In the genomic region with DNA sequence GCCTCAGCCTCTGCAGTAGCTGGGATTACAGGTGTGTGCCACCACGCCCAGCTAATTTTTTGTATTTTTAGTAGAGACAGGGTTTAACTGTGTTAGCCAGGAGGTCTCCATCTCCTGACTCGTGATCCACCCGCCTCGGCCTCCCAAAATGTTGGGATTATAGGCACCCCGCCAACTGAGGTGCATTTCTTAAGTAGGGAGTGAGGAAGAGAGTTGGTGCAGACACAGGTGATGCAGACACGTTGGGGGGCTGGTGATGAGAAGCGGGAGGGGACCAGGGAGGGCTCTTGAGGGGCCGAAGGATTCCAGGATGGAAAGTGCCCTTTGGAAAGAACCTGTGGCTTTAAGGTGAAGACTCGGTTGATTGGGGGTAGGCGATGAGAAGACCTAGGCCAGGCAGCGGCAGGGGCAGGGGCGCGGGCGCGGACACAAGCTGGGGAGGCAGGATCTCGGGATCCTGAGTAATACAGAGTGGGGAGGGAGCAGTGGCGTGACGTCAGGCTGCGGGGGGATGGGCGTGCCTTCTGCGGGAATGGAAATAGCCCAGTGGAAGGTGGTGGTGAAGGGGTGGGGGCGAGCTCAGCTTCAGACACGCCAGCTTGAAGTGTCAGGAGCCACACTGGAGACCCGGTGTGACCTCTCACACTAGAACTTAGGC, we compare ENCODE assay signal across 1 cellular context.
TF ChIP-seq lines count a peak whose summit lies in the region.

No MANE protein-coding gene starts in this region.

TF ChIP-seq in K562, 482 proteins besides CTCF, POLR2A, EP300 and RAD21 (continues in another document):
- TF ChIP-seq, protein P1, sequence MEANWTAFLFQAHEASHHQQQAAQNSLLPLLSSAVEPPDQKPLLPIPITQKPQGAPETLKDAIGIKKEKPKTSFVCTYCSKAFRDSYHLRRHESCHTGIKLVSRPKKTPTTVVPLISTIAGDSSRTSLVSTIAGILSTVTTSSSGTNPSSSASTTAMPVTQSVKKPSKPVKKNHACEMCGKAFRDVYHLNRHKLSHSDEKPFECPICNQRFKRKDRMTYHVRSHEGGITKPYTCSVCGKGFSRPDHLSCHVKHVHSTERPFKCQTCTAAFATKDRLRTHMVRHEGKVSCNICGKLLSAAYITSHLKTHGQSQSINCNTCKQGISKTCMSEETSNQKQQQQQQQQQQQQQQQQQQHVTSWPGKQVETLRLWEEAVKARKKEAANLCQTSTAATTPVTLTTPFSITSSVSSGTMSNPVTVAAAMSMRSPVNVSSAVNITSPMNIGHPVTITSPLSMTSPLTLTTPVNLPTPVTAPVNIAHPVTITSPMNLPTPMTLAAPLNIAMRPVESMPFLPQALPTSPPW (CRISPR knock-in tag; IDR thresholded peaks at IDR 0.05), result peak; percentile 89
- TF ChIP-seq, protein P2, sequence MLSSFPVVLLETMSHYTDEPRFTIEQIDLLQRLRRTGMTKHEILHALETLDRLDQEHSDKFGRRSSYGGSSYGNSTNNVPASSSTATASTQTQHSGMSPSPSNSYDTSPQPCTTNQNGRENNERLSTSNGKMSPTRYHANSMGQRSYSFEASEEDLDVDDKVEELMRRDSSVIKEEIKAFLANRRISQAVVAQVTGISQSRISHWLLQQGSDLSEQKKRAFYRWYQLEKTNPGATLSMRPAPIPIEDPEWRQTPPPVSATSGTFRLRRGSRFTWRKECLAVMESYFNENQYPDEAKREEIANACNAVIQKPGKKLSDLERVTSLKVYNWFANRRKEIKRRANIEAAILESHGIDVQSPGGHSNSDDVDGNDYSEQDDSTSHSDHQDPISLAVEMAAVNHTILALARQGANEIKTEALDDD (IDR thresholded peaks at IDR 0.05), result no peak
- TF ChIP-seq ATF1 (CRISPR knock-in tag; IDR thresholded peaks at IDR 0.05) (peak; percentile 59), ATF1 (tag; IDR thresholded peaks at IDR 0.05) (peak; percentile 96), ZZZ3 (IDR thresholded peaks at IDR 0.05) (no peak), ZNF444 (CRISPR knock-in tag; IDR thresholded peaks at IDR 0.05) (peak; percentile 96), HMGN3 (IDR thresholded peaks at IDR 0.05; ENCODE audit: borderline replicate concordance, extremely low read depth, insufficient read length, low read depth, low read length) (peak; percentile 31), MTA3 (IDR thresholded peaks at IDR 0.05; ENCODE audit: borderline replicate concordance) (peak; percentile 40; the same call in 1 of the 2 replicates), RBBP5 (IDR thresholded peaks at IDR 0.05; ENCODE audit: borderline replicate concordance, insufficient read depth, low read length, poor library complexity, severe bottlenecking) (peak; percentile 38), TGIF2 (CRISPR knock-in tag; IDR thresholded peaks at IDR 0.05) (no peak), MCM7 (IDR thresholded peaks at IDR 0.05) (no peak), SIX5 (IDR thresholded peaks at IDR 0.05; ENCODE audit: borderline replicate concordance in 1 of 2, insufficient read depth in 1 of 2, low read depth in 1 of 2, low read length in 2 of 2) (no peak), RBFOX2 (IDR thresholded peaks at IDR 0.05; ENCODE audit: low read depth, low read length) (0 out of 2 replicates have a peak, but pooled peaks have one; percentile 41), FOXJ3 (CRISPR knock-in tag; IDR thresholded peaks at IDR 0.05) (no peak), ARID2 (IDR thresholded peaks at IDR 0.05) (no peak), POU5F1 (IDR thresholded peaks at IDR 0.05; ENCODE audit: borderline replicate concordance, low read depth, low read length, partially characterized antibody) (no peak), MYC (IDR thresholded peaks at IDR 0.05; ENCODE audit: low read depth, low read length) (0 out of 2 replicates have a peak, but pooled peaks have one; percentile 26), MYC (CRISPR knock-in tag; IDR thresholded peaks at IDR 0.05; ENCODE audit: borderline replicate concordance, low read depth) (no peak), EGR1 (conservative IDR thresholded peaks at IDR 0.05) (0 out of 2 replicates have a peak, but pooled peaks have one; percentile 14), CREB1 (IDR thresholded peaks at IDR 0.05) (peak; percentile 87), CREB1 (CRISPR knock-in tag; IDR thresholded peaks at IDR 0.05) (peak; percentile 92), RBM22 (IDR thresholded peaks at IDR 0.05; ENCODE audit: low read depth, low read length, poor library complexity, severe bottlenecking) (no peak), RB1 (IDR thresholded peaks at IDR 0.05; ENCODE audit: low read depth) (peak; percentile 12; the same call in 1 of the 2 replicates), DPF2 (IDR thresholded peaks at IDR 0.05) (peak; percentile 46), ZNF589 (CRISPR knock-in tag; IDR thresholded peaks at IDR 0.05; ENCODE audit: low read depth) (0 out of 2 replicates have a peak, but pooled peaks have one; percentile 42), FOXK1 (CRISPR knock-in tag; IDR thresholded peaks at IDR 0.05; ENCODE audit: borderline replicate concordance) (no peak), FOSL1 (tag; conservative IDR thresholded peaks at IDR 0.05) (peak; percentile 60), NFIC (IDR thresholded peaks at IDR 0.05) (0 out of 2 replicates have a peak, but pooled peaks have one; percentile 18), SRF (CRISPR knock-in tag; IDR thresholded peaks at IDR 0.05) (0 out of 4 replicates have a peak, but pooled peaks of 1 of the 2 experiments have one; percentile 14), CBX2 (IDR thresholded peaks at IDR 0.05; ENCODE audit: insufficient read depth, low read length, poor library complexity, severe bottlenecking) (no peak), L3MBTL2 (IDR thresholded peaks at IDR 0.05) (no peak), CREM (IDR thresholded peaks at IDR 0.05; ENCODE audit: low read depth) (peak; percentile 97), ZNF707 (CRISPR knock-in tag; conservative IDR thresholded peaks at IDR 0.05) (no peak), CTBP1 (IDR thresholded peaks at IDR 0.05; ENCODE audit: borderline replicate concordance) (0 out of 2 replicates have a peak, but pooled peaks have one; percentile 11), CCNT2 (IDR thresholded peaks at IDR 0.05; ENCODE audit: borderline replicate concordance, extremely low read depth, insufficient read length, low read depth, low read length) (peak; percentile 17), STAT5B (CRISPR knock-in tag; IDR thresholded peaks at IDR 0.05) (no peak), ZNF311 (CRISPR knock-in tag; IDR thresholded peaks at IDR 0.05) (no peak), ARID1B (IDR thresholded peaks at IDR 0.05) (peak; percentile 26), SP1 (CRISPR knock-in tag; IDR thresholded peaks at IDR 0.05) (peak; percentile 68), KDM1A (IDR thresholded peaks at IDR 0.05) (peak in 1 of 2 experiments; percentile 94; a peak in 2 of 4 replicates)
- TF ChIP-seq, protein P3, sequence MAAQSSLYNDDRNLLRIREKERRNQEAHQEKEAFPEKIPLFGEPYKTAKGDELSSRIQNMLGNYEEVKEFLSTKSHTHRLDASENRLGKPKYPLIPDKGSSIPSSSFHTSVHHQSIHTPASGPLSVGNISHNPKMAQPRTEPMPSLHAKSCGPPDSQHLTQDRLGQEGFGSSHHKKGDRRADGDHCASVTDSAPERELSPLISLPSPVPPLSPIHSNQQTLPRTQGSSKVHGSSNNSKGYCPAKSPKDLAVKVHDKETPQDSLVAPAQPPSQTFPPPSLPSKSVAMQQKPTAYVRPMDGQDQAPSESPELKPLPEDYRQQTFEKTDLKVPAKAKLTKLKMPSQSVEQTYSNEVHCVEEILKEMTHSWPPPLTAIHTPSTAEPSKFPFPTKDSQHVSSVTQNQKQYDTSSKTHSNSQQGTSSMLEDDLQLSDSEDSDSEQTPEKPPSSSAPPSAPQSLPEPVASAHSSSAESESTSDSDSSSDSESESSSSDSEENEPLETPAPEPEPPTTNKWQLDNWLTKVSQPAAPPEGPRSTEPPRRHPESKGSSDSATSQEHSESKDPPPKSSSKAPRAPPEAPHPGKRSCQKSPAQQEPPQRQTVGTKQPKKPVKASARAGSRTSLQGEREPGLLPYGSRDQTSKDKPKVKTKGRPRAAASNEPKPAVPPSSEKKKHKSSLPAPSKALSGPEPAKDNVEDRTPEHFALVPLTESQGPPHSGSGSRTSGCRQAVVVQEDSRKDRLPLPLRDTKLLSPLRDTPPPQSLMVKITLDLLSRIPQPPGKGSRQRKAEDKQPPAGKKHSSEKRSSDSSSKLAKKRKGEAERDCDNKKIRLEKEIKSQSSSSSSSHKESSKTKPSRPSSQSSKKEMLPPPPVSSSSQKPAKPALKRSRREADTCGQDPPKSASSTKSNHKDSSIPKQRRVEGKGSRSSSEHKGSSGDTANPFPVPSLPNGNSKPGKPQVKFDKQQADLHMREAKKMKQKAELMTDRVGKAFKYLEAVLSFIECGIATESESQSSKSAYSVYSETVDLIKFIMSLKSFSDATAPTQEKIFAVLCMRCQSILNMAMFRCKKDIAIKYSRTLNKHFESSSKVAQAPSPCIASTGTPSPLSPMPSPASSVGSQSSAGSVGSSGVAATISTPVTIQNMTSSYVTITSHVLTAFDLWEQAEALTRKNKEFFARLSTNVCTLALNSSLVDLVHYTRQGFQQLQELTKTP (IDR thresholded peaks at IDR 0.05; ENCODE audit: low read depth in 1 of 2, partially characterized antibody in 2 of 2), result peak in 1 of 2 experiments; percentile 87
- TF ChIP-seq, protein P4, sequence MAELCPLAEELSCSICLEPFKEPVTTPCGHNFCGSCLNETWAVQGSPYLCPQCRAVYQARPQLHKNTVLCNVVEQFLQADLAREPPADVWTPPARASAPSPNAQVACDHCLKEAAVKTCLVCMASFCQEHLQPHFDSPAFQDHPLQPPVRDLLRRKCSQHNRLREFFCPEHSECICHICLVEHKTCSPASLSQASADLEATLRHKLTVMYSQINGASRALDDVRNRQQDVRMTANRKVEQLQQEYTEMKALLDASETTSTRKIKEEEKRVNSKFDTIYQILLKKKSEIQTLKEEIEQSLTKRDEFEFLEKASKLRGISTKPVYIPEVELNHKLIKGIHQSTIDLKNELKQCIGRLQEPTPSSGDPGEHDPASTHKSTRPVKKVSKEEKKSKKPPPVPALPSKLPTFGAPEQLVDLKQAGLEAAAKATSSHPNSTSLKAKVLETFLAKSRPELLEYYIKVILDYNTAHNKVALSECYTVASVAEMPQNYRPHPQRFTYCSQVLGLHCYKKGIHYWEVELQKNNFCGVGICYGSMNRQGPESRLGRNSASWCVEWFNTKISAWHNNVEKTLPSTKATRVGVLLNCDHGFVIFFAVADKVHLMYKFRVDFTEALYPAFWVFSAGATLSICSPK (IDR thresholded peaks at IDR 0.05; ENCODE audit: borderline replicate concordance), result no peak
- TF ChIP-seq, protein P5, sequence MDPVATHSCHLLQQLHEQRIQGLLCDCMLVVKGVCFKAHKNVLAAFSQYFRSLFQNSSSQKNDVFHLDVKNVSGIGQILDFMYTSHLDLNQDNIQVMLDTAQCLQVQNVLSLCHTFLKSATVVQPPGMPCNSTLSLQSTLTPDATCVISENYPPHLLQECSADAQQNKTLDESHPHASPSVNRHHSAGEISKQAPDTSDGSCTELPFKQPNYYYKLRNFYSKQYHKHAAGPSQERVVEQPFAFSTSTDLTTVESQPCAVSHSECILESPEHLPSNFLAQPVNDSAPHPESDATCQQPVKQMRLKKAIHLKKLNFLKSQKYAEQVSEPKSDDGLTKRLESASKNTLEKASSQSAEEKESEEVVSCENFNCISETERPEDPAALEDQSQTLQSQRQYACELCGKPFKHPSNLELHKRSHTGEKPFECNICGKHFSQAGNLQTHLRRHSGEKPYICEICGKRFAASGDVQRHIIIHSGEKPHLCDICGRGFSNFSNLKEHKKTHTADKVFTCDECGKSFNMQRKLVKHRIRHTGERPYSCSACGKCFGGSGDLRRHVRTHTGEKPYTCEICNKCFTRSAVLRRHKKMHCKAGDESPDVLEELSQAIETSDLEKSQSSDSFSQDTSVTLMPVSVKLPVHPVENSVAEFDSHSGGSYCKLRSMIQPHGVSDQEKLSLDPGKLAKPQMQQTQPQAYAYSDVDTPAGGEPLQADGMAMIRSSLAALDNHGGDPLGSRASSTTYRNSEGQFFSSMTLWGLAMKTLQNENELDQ (CRISPR knock-in tag; IDR thresholded peaks at IDR 0.05; ENCODE audit: borderline replicate concordance), result no peak
- TF ChIP-seq, protein P6, sequence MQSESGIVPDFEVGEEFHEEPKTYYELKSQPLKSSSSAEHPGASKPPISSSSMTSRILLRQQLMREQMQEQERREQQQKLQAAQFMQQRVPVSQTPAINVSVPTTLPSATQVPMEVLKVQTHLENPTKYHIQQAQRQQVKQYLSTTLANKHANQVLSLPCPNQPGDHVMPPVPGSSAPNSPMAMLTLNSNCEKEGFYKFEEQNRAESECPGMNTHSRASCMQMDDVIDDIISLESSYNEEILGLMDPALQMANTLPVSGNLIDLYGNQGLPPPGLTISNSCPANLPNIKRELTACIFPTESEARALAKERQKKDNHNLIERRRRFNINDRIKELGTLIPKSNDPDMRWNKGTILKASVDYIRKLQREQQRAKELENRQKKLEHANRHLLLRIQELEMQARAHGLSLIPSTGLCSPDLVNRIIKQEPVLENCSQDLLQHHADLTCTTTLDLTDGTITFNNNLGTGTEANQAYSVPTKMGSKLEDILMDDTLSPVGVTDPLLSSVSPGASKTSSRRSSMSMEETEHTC (IDR thresholded peaks at IDR 0.05), result 0 out of 2 replicates have a peak, but pooled peaks have one; percentile 66
- TF ChIP-seq, protein P7, sequence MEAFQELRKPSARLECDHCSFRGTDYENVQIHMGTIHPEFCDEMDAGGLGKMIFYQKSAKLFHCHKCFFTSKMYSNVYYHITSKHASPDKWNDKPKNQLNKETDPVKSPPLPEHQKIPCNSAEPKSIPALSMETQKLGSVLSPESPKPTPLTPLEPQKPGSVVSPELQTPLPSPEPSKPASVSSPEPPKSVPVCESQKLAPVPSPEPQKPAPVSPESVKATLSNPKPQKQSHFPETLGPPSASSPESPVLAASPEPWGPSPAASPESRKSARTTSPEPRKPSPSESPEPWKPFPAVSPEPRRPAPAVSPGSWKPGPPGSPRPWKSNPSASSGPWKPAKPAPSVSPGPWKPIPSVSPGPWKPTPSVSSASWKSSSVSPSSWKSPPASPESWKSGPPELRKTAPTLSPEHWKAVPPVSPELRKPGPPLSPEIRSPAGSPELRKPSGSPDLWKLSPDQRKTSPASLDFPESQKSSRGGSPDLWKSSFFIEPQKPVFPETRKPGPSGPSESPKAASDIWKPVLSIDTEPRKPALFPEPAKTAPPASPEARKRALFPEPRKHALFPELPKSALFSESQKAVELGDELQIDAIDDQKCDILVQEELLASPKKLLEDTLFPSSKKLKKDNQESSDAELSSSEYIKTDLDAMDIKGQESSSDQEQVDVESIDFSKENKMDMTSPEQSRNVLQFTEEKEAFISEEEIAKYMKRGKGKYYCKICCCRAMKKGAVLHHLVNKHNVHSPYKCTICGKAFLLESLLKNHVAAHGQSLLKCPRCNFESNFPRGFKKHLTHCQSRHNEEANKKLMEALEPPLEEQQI (IDR thresholded peaks at IDR 0.05), result no peak
- TF ChIP-seq, protein P8, sequence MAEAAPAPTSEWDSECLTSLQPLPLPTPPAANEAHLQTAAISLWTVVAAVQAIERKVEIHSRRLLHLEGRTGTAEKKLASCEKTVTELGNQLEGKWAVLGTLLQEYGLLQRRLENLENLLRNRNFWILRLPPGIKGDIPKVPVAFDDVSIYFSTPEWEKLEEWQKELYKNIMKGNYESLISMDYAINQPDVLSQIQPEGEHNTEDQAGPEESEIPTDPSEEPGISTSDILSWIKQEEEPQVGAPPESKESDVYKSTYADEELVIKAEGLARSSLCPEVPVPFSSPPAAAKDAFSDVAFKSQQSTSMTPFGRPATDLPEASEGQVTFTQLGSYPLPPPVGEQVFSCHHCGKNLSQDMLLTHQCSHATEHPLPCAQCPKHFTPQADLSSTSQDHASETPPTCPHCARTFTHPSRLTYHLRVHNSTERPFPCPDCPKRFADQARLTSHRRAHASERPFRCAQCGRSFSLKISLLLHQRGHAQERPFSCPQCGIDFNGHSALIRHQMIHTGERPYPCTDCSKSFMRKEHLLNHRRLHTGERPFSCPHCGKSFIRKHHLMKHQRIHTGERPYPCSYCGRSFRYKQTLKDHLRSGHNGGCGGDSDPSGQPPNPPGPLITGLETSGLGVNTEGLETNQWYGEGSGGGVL (CRISPR knock-in tag; IDR thresholded peaks at IDR 0.05), result no peak
